In genomic region chr7:131249483-131249882, GRCh38 we compare ENCODE assay signal across 18 cellular contexts.
"Had no signal": no experiment of that assay in that cellular context is flagged by ENCODE, and none has a peak within 500 bp of the region (broad histone marks: within the 10 kb centered on the region; RNA-seq: fewer than 3 reads in every experiment).

No MANE protein-coding gene starts in this region.

- H3K27ac ChIP-seq: colonic mucosa, foreskin keratinocyte, tibial nerve had no signal

- H3K27ac Mint-ChIP-seq: activated B cell treated with CpG ODN at 0.5 μM for 24 hours; activated CD8-positive, alpha-beta T cell treated with anti-CD3 and anti-CD28 coated beads for 36 hours; activated naive CD8-positive, alpha-beta T cell treated with anti-CD3 and anti-CD28 coated beads for 36 hours; activated T-cell treated with anti-CD3 and anti-CD28 coated beads, Interleukin-2, amount 50 U/mL, for 72 hours; naive B cell had no signal

- H3K4me1 ChIP-seq: colonic mucosa had no signal

- DNase-seq: activated B cell treated with CpG ODN at 0.5 μM for 24 hours; activated CD4-positive, alpha-beta T cell treated with anti-CD3 and anti-CD28 coated beads for 48 hours; activated CD8-positive, alpha-beta memory T cell treated with anti-CD3 and anti-CD28 coated beads, Interleukin-2, amount 50 U/mL, for 48 hours; activated CD8-positive, alpha-beta T cell treated with anti-CD3 and anti-CD28 coated beads for 36 hours; activated gamma-delta T cell; activated naive CD8-positive, alpha-beta T cell treated with anti-CD3 and anti-CD28 coated beads for 36 hours; activated T-cell treated with anti-CD3 and anti-CD28 coated beads, Interleukin-2, amount 50 U/mL, for 72 hours; central memory CD4-positive, alpha-beta T cell; naive B cell; small intestine; stimulated activated CD4-positive, alpha-beta T cell treated with anti-CD3 and anti-CD28 coated beads, Interleukin-4, amount 100 ng/mL, for 4 hours; stimulated activated CD8-positive, alpha-beta memory T cell treated with anti-CD3 and anti-CD28 coated beads, Interleukin-4, amount 100 ng/mL, for 48 hours; stimulated activated naive CD4-positive, alpha-beta T cell treated with Interleukin-2 at 50 U/mL for 16 hours had no signal

- H3K9me3 ChIP-seq: colonic mucosa had no signal

- H3K4me3 Mint-ChIP-seq: activated B cell treated with CpG ODN at 0.5 μM for 24 hours; activated CD8-positive, alpha-beta T cell treated with anti-CD3 and anti-CD28 coated beads for 36 hours; activated naive CD8-positive, alpha-beta T cell treated with anti-CD3 and anti-CD28 coated beads for 36 hours; activated T-cell treated with anti-CD3 and anti-CD28 coated beads, Interleukin-2, amount 50 U/mL, for 72 hours; brain; naive B cell had no signal

- H3K4me3 ChIP-seq: colonic mucosa, esophagus muscularis mucosa, tibial nerve had no signal

- H3K4me1 Mint-ChIP-seq: activated B cell treated with CpG ODN at 0.5 μM for 24 hours had no signal

- H3K27me3 Mint-ChIP-seq: activated naive CD8-positive, alpha-beta T cell treated with anti-CD3 and anti-CD28 coated beads for 36 hours; brain had no signal

- ATAC-seq: activated CD8-positive, alpha-beta T cell treated with anti-CD3 and anti-CD28 coated beads for 36 hours; activated T-cell treated with anti-CD3 and anti-CD28 coated beads, Interleukin-2, amount 50 U/mL, for 72 hours had no signal

- H3K36me3 ChIP-seq: colonic mucosa, esophagus muscularis mucosa, tibial nerve had no signal

- H3K36me3 Mint-ChIP-seq: activated naive CD8-positive, alpha-beta T cell treated with anti-CD3 and anti-CD28 coated beads for 36 hours had no signal

- H3K27me3 ChIP-seq: colonic mucosa, esophagus muscularis mucosa, foreskin keratinocyte, tibial nerve had no signal
